In the genomic region with DNA sequence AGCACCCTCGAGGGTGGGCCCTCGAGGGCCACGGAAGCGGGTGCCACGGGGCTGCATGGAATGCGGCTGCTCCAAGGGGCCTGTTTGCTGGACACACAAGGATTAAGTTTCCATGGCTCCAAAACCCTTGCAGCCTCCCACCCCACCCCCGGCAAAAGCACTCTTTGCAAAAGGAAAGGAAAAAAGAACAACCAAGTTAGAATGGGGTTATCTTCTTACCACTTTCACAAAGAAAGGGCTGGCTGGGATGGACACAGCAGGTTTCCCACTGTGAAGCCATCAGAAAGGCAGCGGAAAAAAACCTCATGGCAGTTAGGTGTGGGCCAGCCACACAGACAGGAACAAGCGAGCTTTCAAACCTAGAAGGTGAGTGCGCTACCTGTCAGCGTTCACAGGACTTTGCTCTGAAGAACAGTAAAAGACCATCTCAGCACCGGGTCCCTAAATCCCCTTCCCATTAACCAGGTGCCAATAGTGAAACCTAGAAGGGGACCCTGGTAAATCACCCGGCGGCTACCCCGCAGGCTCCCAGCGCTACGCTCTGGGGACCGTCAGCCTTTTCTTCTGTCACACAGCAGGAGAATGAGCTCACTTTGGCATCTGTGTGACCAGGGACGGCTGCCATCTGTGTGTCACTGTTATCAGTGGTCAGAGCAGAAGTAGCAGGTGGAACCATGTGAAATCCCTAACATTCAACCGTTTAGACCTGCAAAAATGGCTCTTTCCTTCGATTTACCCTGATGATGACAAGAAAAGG, we compare ENCODE assay signal across 15 cellular contexts.
A peak's percentile ranks its signal among the peaks of the same experiment; 100 is the strongest.
DNase-seq lines count a peak whose midpoint lies in the region; ATAC-seq lines count a peak whose summit lies in the region.
"Had no signal": no experiment of that assay in that cellular context is flagged by ENCODE, and none has a peak within 500 bp of the region (broad histone marks: within the 10 kb centered on the region; RNA-seq: fewer than 3 reads in every experiment).

No MANE protein-coding gene starts in this region.

- ATAC-seq in Right ventricle myocardium inferior (peak; percentile 69), GM18861 (IDR thresholded peaks at IDR 0.05; ENCODE audit: unreplicated experiment) (no peak), HG03521 (IDR thresholded peaks at IDR 0.05; ENCODE audit: unreplicated experiment) (no peak), HG03108 (IDR thresholded peaks at IDR 0.05; ENCODE audit: unreplicated experiment) (no peak)

- intact Hi-C loops in Right ventricle myocardium inferior (cut with DNase I) (no loop called here), cardiac septum (cut with DNase I) (loop anchor here (5.0 kb wide), 1 partner anchor 45 kb away; no protein-coding TSS in a partner anchor)

- peak; percentile 72 for DNase-seq in Right ventricle myocardium inferior (ENCODE audit: missing footprints)
- DNase-seq in cardiac septum (ENCODE audit: low spot score), result no peak
- DNase-seq in cerebellar nuclear complex (lab: John Stamatoyannopoulos, UW), result peak; percentile 27 to 32
- peak; percentile 43 for DNase-seq in left kidney (ENCODE audit: low read depth, low spot score)
- DNase-seq in NCI-H187 (lab: John Stamatoyannopoulos, UW), result no peak
- DNase-seq: ACHN; activated CD4-positive, alpha-beta T cell treated with anti-CD3 and anti-CD28 coated beads, Interleukin-2, amount 50 U/mL, for 48 hours; CD4-positive, alpha-beta memory T cell; Kasumi-1; NCI-H1436 treated with DMSO at 0.1 percent for 48 hours; NCI-H526; stimulated activated CD4-positive, alpha-beta T cell treated with anti-CD3 and anti-CD28 coated beads, Interleukin-4, amount 100 ng/mL, for 24 hours had no signal

Comparison
In these comparisons a context has a peak if more than half of its experiments do, and no peak if none do; other contexts are left out.
1. DNase-seq: peak in Right ventricle myocardium inferior (single experiment), cerebellar nuclear complex (2 of 2) and left kidney (single experiment); none in cardiac septum (single experiment) and NCI-H187 (0 of 2).